23 cellular contexts compared by ENCODE assay signal in genomic region chr7:42020067-42020466, GRCh38.
"Had no signal": no experiment of that assay in that cellular context is flagged by ENCODE, and none has a peak within 500 bp of the region (broad histone marks: within the 10 kb centered on the region; RNA-seq: fewer than 3 reads in every experiment).

No MANE protein-coding gene starts in this region.

- H3K4me1 ChIP-seq: lower lobe of right lung, right lobe of liver had no signal

- H3K4me3 Mint-ChIP-seq: activated B cell treated with CpG ODN at 0.5 μM for 24 hours; activated naive CD4-positive, alpha-beta T cell treated with anti-CD3 and anti-CD28 coated beads, Interleukin-2, amount 10 ng/mL, durations not matched to agents 7 days and 5 days; activated naive CD8-positive, alpha-beta T cell treated with anti-CD3 and anti-CD28 coated beads, Interleukin-2, amount 10 ng/mL, durations not matched to agents 7 days and 5 days; activated T-helper 1 cell treated with anti-CD3 and anti-CD28 coated beads, Interleukin-12 subunit alpha, Interleukin-12 subunit beta, Interleukin-2, Interleukin-4 antibody, amounts not matched to agents 30 ng/mL and 10 ng/mL and 1 ng/mL, durations not matched to agents 14 hours and 24 hours and 36 hours; natural killer cell; stimulated activated naive CD8-positive, alpha-beta T cell treated with anti-CD3 and anti-CD28 coated beads, Interleukin-15, Interleukin-2, amounts not matched to agents 100 ng/mL and 50 ng/mL, for 24 hours; T-cell; T-helper 2 cell treated with Interferon-gamma antibody and Interleukin-4, amounts not matched to agents 5 μg/mL and 100 μg/mL, for 36 hours had no signal

- ATAC-seq: esophagus mucosa, left lobe of liver, natural killer cell, right lobe of liver, T-cell had no signal

- H3K27me3 Mint-ChIP-seq: activated naive CD4-positive, alpha-beta T cell treated with anti-CD3 and anti-CD28 coated beads, Interleukin-2, amount 10 ng/mL, durations not matched to agents 7 days and 5 days had no signal

- H3K9me3 ChIP-seq: lower lobe of right lung, right lobe of liver, thoracic aorta, upper lobe of left lung had no signal

- H3K4me1 Mint-ChIP-seq: activated naive CD4-positive, alpha-beta T cell treated with anti-CD3 and anti-CD28 coated beads, Interleukin-2, amount 10 ng/mL, durations not matched to agents 7 days and 5 days; T-cell had no signal

- DNase-seq: activated B cell treated with CpG ODN at 0.5 μM for 24 hours; activated effector memory CD4-positive, alpha-beta T cell treated with anti-CD3 and anti-CD28 coated beads, Interleukin-2, amount 50 U/mL, for 16 hours; activated naive CD4-positive, alpha-beta T cell treated with anti-CD3 and anti-CD28 coated beads, Interleukin-2, amount 10 ng/mL, durations not matched to agents 7 days and 5 days; activated naive CD8-positive, alpha-beta T cell treated with anti-CD3 and anti-CD28 coated beads, Interleukin-2, amount 10 ng/mL, durations not matched to agents 7 days and 5 days; amniotic stem cell; central memory CD4-positive, alpha-beta T cell; head of caudate nucleus; hippocampal formation; immature natural killer cell; kidney; lower lobe of right lung; mesenchymal stem cell; natural killer cell; right lobe of liver; stimulated activated CD4-positive, alpha-beta T cell treated with anti-CD3 and anti-CD28 coated beads, Interleukin-2, amount 100 ng/mL, for 48 hours; T-cell; upper lobe of left lung had no signal

- H3K27me3 ChIP-seq: right lobe of liver, upper lobe of left lung had no signal

- H3K27ac ChIP-seq: lower lobe of right lung, right lobe of liver, thoracic aorta, upper lobe of left lung had no signal

- H3K27ac Mint-ChIP-seq: activated B cell treated with CpG ODN at 0.5 μM for 24 hours; activated naive CD4-positive, alpha-beta T cell treated with anti-CD3 and anti-CD28 coated beads, Interleukin-2, amount 10 ng/mL, durations not matched to agents 7 days and 5 days; activated naive CD8-positive, alpha-beta T cell treated with anti-CD3 and anti-CD28 coated beads, Interleukin-2, amount 10 ng/mL, durations not matched to agents 7 days and 5 days; activated T-helper 1 cell treated with anti-CD3 and anti-CD28 coated beads, Interleukin-12 subunit alpha, Interleukin-12 subunit beta, Interleukin-2, Interleukin-4 antibody, amounts not matched to agents 30 ng/mL and 10 ng/mL and 1 ng/mL, durations not matched to agents 14 hours and 24 hours and 36 hours; natural killer cell; stimulated activated naive CD8-positive, alpha-beta T cell treated with anti-CD3 and anti-CD28 coated beads, Interleukin-15, Interleukin-2, amounts not matched to agents 100 ng/mL and 50 ng/mL, for 24 hours; T-cell; T-helper 2 cell treated with Interferon-gamma antibody and Interleukin-4, amounts not matched to agents 5 μg/mL and 100 μg/mL, for 36 hours had no signal

- H3K36me3 Mint-ChIP-seq: activated naive CD4-positive, alpha-beta T cell treated with anti-CD3 and anti-CD28 coated beads, Interleukin-2, amount 10 ng/mL, durations not matched to agents 7 days and 5 days; activated naive CD8-positive, alpha-beta T cell treated with anti-CD3 and anti-CD28 coated beads, Interleukin-2, amount 10 ng/mL, durations not matched to agents 7 days and 5 days; natural killer cell; T-cell had no signal

- H3K36me3 ChIP-seq: right lobe of liver, thoracic aorta had no signal

- H3K4me3 ChIP-seq: lower lobe of right lung, right lobe of liver, thoracic aorta, upper lobe of left lung had no signal
